In the genomic region with DNA sequence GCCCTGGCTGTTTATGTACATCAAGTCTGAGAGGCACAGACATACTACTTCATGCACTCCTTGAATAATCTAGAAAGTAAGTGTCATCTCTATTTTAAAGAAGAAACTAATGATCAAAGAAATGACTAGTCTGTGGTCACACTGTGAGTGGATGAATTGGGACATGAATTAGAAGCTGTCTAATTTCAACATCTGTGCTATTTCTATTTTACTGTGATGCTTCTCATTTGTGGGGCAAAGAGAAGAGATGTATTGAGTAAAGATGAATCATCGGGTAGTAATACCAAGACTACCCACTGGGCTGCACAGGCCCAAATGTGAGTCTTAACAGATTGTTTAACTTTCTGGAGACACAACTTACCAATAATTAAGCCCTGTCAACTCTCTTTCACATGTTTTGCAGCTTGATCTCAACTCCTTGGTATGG, we compare ENCODE assay signal across 10 cellular contexts. TPM values are rescaled to one million over a fixed set of nuclear protein-coding genes. Genes with fewer than 3 reads are reported as not detected.
A peak's percentile ranks its signal among the peaks of the same experiment; 100 is the strongest.
DNase-seq lines count a peak whose midpoint lies in the region; ATAC-seq and TF ChIP-seq lines count a peak whose summit lies in the region.
"Had no signal": no experiment of that assay in that cellular context is flagged by ENCODE, and none has a peak within 500 bp of the region (broad histone marks: within the 10 kb centered on the region; RNA-seq: fewer than 3 reads in every experiment).

No MANE protein-coding gene starts in this region.

- no peaks in the 10 kb centered on the region for H3K9me3 Mint-ChIP-seq in activated naive CD4-positive, alpha-beta T cell treated with anti-CD3 and anti-CD28 coated beads, Interleukin-2, amount 50 U/mL, for 24 hours
- H3K9me3 Mint-ChIP-seq: T-helper 1 cell treated with Interleukin-12 subunit alpha and Interleukin-12 subunit beta and Interleukin-4 antibody, amounts not matched to agents 30 μg/mL and 1 μg/mL, for 36 hours had no signal

- no peak for TF ChIP-seq CTCF in body of pancreas (IDR thresholded peaks at IDR 0.05)

- WGBS in body of pancreas, 2 donors = 70 to 90% methylated on average over 1 of the region's 1 CpG

- H3K27me3 ChIP-seq in H7 (ENCODE audit: control insufficient read depth, insufficient read depth, low read length) (no peaks in the 10 kb centered on the region), body of pancreas (no peaks in the 10 kb centered on the region)
- H3K27me3 ChIP-seq: neutrophil had no signal

- H3K9me3 ChIP-seq in body of pancreas = no peaks in the 10 kb centered on the region
- H3K9me3 ChIP-seq: neutrophil had no signal

- H3K4me1 ChIP-seq in body of pancreas = no peaks in the 10 kb centered on the region

- intact Hi-C loops in body of pancreas (cut with DNase I) = no loop called here

- H3K4me3 Mint-ChIP-seq in activated naive CD4-positive, alpha-beta T cell treated with anti-CD3 and anti-CD28 coated beads, Interleukin-2, amount 50 U/mL, for 24 hours = no peak overlapping the region
- H3K4me3 Mint-ChIP-seq: T-helper 1 cell treated with Interleukin-12 subunit alpha and Interleukin-12 subunit beta and Interleukin-4 antibody, amounts not matched to agents 30 μg/mL and 1 μg/mL, for 36 hours had no signal

- no peak overlapping the region for H3K4me3 ChIP-seq in H7 (ENCODE audit: insufficient read depth, low read depth, low read length)
- no peak overlapping the region for H3K4me3 ChIP-seq in body of pancreas

- H3K27me3 Mint-ChIP-seq in activated naive CD4-positive, alpha-beta T cell treated with anti-CD3 and anti-CD28 coated beads, Interleukin-2, amount 50 U/mL, for 24 hours = no peaks in the 10 kb centered on the region

- no peak for TF ChIP-seq POLR2A in body of pancreas (IDR thresholded peaks at IDR 0.05)

- H3K36me3 ChIP-seq in H7 (replicated peaks; ENCODE audit: control insufficient read depth, insufficient read depth, low read length) (peaks cover 13% of the 10 kb centered on the region), body of pancreas (replicated peaks in 1 of 2; ENCODE audit: insufficient read depth in 1 of 2, low read depth in 2 of 2) (peaks cover 0 to 2% of the 10 kb centered on the region in 2 donors)

- H3K27ac Mint-ChIP-seq in activated naive CD4-positive, alpha-beta T cell treated with anti-CD3 and anti-CD28 coated beads, Interleukin-2, amount 50 U/mL, for 24 hours = peak overlapping the region; percentile 67
- H3K27ac Mint-ChIP-seq: T-helper 1 cell treated with Interleukin-12 subunit alpha and Interleukin-12 subunit beta and Interleukin-4 antibody, amounts not matched to agents 30 μg/mL and 1 μg/mL, for 36 hours had no signal

- peaks cover 10% of the 10 kb centered on the region for H3K4me1 Mint-ChIP-seq in activated naive CD4-positive, alpha-beta T cell treated with anti-CD3 and anti-CD28 coated beads, Interleukin-2, amount 50 U/mL, for 24 hours

- peak; percentile 93 for ATAC-seq in GM19455 (IDR thresholded peaks at IDR 0.05; ENCODE audit: unreplicated experiment)
- peak; percentile 96 for ATAC-seq in HG03432 (IDR thresholded peaks at IDR 0.05; ENCODE audit: unreplicated experiment)
- ATAC-seq in body of pancreas = no peak

- DNase-seq in EL (peak; percentile 42), HUDEP-2 (lab: John Stamatoyannopoulos, UW; ENCODE audit: unreplicated experiment in 76 of 76) (no peak), H7 (no peak), body of pancreas (no peak)
- DNase-seq in stimulated activated CD4-positive, alpha-beta T cell treated with anti-CD3 and anti-CD28 coated beads, Interleukin-1b, Interleukin-23, amount 100 ng/mL, for 48 hours = peak; percentile 62

- H3K36me3 Mint-ChIP-seq in activated naive CD4-positive, alpha-beta T cell treated with anti-CD3 and anti-CD28 coated beads, Interleukin-2, amount 50 U/mL, for 24 hours = peaks cover 7% of the 10 kb centered on the region

- H3K27ac ChIP-seq in body of pancreas = no peak overlapping the region
- H3K27ac ChIP-seq: neutrophil had no signal

RNA-seq across cellular contexts. Expression of a gene that starts 42.4 kb away (rescaled TPM):
- total RNA-seq in H7 (2014; rRNA removed; shearing (Covaris generic)) = 34.2 and 54.3 TPM in 2 replicates
- 10 to 100 TPM; 14.5 to 17.9 TPM for total RNA-seq in body of pancreas

Comparison
In these comparisons a context has a peak if more than half of its experiments do, and no peak if none do; other contexts are left out.
1. DNase-seq: peak in EL (single experiment) and stimulated activated CD4-positive, alpha-beta T cell treated with anti-CD3 and anti-CD28 coated beads, Interleukin-1b, Interleukin-23, amount 100 ng/mL, for 48 hours (single experiment); none in HUDEP-2 (0 of 76), H7 (single experiment) and body of pancreas (0 of 4).